In genomic region chr9:137550958-137551655, GRCh38 we compare ENCODE assay signal across 8 cellular contexts. TPM values are rescaled to one million over a fixed set of nuclear protein-coding genes. Genes with fewer than 3 reads are reported as not detected.
DNase-seq lines count a peak whose midpoint lies in the region; ATAC-seq lines count a peak whose summit lies in the region.

No MANE protein-coding gene starts in this region.

- peaks cover 8% of the 10 kb centered on the region for H3K36me3 Mint-ChIP-seq in natural killer cell treated with Interleukin-12 subunit alpha and Interleukin-12 subunit beta and Interleukin-15 and Interleukin-18, amount 100 ng/mL, for 72 hours

- no peaks in the 10 kb centered on the region for H3K9me3 ChIP-seq in esophagus (ENCODE audit: control insufficient read depth in 2 of 2, insufficient read depth in 1 of 2, low read depth in 1 of 2, low read length in 1 of 2)

- H3K9me3 Mint-ChIP-seq in natural killer cell treated with Interleukin-12 subunit alpha and Interleukin-12 subunit beta and Interleukin-15 and Interleukin-18, amount 100 ng/mL, for 72 hours, result no peaks in the 10 kb centered on the region

- peak overlapping the region; percentile 69 to 70 for H3K4me3 ChIP-seq in esophagus (ENCODE audit: low read depth in 1 of 2, low read length in 2 of 2)

- whole genome bisulfite sequencing in esophagus, 2 donors, result 1% methylated on average over 27 to 60 of the region's 61 CpGs

- H3K4me1 ChIP-seq in esophagus (ENCODE audit: control insufficient read depth in 2 of 2, insufficient read depth in 2 of 2, low read length in 1 of 2), result peaks cover 0 to 14% of the 10 kb centered on the region in 2 donors

- H3K27me3 Mint-ChIP-seq in natural killer cell treated with Interleukin-12 subunit alpha and Interleukin-12 subunit beta and Interleukin-15 and Interleukin-18, amount 100 ng/mL, for 72 hours, result no peaks in the 10 kb centered on the region

- ATAC-seq in Right ventricle myocardium inferior (peak; percentile 50), HG02623 (IDR thresholded peaks at IDR 0.05; ENCODE audit: unreplicated experiment) (peak; percentile 33)
- ATAC-seq in natural killer cell treated with Interleukin-12 subunit alpha and Interleukin-12 subunit beta and Interleukin-15 and Interleukin-18, amount 100 ng/mL, for 72 hours, result peak in 1 of 2 donors; percentile 77

- peak; percentile 88 for DNase-seq in Right ventricle myocardium inferior (ENCODE audit: missing footprints)
- DNase-seq in cardiac septum (ENCODE audit: low spot score), result no peak
- peak; percentile 80 for DNase-seq in MV-4-11 (lab: John Stamatoyannopoulos, UW)
- DNase-seq in SW480 (ENCODE audit: low spot score), result peak; percentile 81
- DNase-seq in natural killer cell treated with Interleukin-12 subunit alpha and Interleukin-12 subunit beta and Interleukin-15 and Interleukin-18, amount 100 ng/mL, for 72 hours (ENCODE audit: low spot score), result no peak
- no peak for DNase-seq in ecto neural progenitor cell (ENCODE audit: low spot score)

- peak overlapping the region; percentile 91 for H3K4me3 Mint-ChIP-seq in natural killer cell treated with Interleukin-12 subunit alpha and Interleukin-12 subunit beta and Interleukin-15 and Interleukin-18, amount 100 ng/mL, for 72 hours

- H3K27ac Mint-ChIP-seq in natural killer cell treated with Interleukin-12 subunit alpha and Interleukin-12 subunit beta and Interleukin-15 and Interleukin-18, amount 100 ng/mL, for 72 hours, result no peak overlapping the region

- H3K4me1 Mint-ChIP-seq in natural killer cell treated with Interleukin-12 subunit alpha and Interleukin-12 subunit beta and Interleukin-15 and Interleukin-18, amount 100 ng/mL, for 72 hours (ENCODE audit: low read depth in 2 of 2), result peaks cover 5 to 19% of the 10 kb centered on the region in 2 donors

- intact Hi-C loops in Right ventricle myocardium inferior (cut with DNase I), result no loop called here
- intact Hi-C loops in cardiac septum (cut with DNase I), result no loop called here

- H3K27me3 ChIP-seq in esophagus (ENCODE audit: control insufficient read depth in 1 of 2, insufficient read depth in 2 of 2, low read length in 2 of 2), result no peaks in the 10 kb centered on the region

- peak overlapping the region; percentile 87 to 92 for H3K27ac ChIP-seq in esophagus (ENCODE audit: low read depth in 2 of 2, low read length in 1 of 2)

- peaks cover 6 to 12% of the 10 kb centered on the region in 2 donors for H3K36me3 ChIP-seq in esophagus (ENCODE audit: control insufficient read depth in 2 of 2, insufficient read depth in 2 of 2, low read length in 1 of 2)

RNA-seq across cellular contexts. Expression of gene MRPL41, which starts 0.6 kb away (rescaled TPM):
- total RNA-seq in Right ventricle myocardium inferior (244 TPM), cardiac septum (184 TPM)
- polyA plus RNA-seq in esophagus, result 10 to 100 TPM; 49.3 to 53.0 TPM
- 10 to 100 TPM; 35.9 to 48.6 TPM for total RNA-seq in natural killer cell treated with Interleukin-12 subunit alpha and Interleukin-12 subunit beta and Interleukin-15 and Interleukin-18, amount 100 ng/mL, for 72 hours

RNA-seq across cellular contexts. Expression of gene PNPLA7, which starts 0.9 kb away (rescaled TPM):
- 9.8 TPM for total RNA-seq in Right ventricle myocardium inferior
- 8.1 TPM for total RNA-seq in cardiac septum
- 1 to 10 TPM; 2.3 to 3.9 TPM for polyA plus RNA-seq in esophagus
- 1 to 10 TPM; 1.2 to 7.1 TPM for total RNA-seq in natural killer cell treated with Interleukin-12 subunit alpha and Interleukin-12 subunit beta and Interleukin-15 and Interleukin-18, amount 100 ng/mL, for 72 hours

RNA-seq across cellular contexts. Expression of gene DPH7, which starts 27.6 kb away (rescaled TPM):
- total RNA-seq in Right ventricle myocardium inferior, result 17.2 TPM
- 21.2 TPM for total RNA-seq in cardiac septum
- 10 to 100 TPM; 20.5 to 36.0 TPM for polyA plus RNA-seq in esophagus
- 10 to 100 TPM; 32.5 to 78.0 TPM for total RNA-seq in natural killer cell treated with Interleukin-12 subunit alpha and Interleukin-12 subunit beta and Interleukin-15 and Interleukin-18, amount 100 ng/mL, for 72 hours

RNA-seq across cellular contexts. Expression of gene ZMYND19, which starts 39.2 kb away (rescaled TPM):
- total RNA-seq in Right ventricle myocardium inferior, result 10.8 TPM
- 11.2 TPM for total RNA-seq in cardiac septum
- polyA plus RNA-seq in esophagus, result 10 to 100 TPM; 25.9 to 33.2 TPM
- 10 to 100 TPM; 31.5 to 96.1 TPM for total RNA-seq in natural killer cell treated with Interleukin-12 subunit alpha and Interleukin-12 subunit beta and Interleukin-15 and Interleukin-18, amount 100 ng/mL, for 72 hours

RNA-seq across cellular contexts. Expression of gene ARRDC1, which starts 54.4 kb away (rescaled TPM):
- total RNA-seq in Right ventricle myocardium inferior, result 17.5 TPM
- total RNA-seq in cardiac septum, result 21.1 TPM
- 100 to 1,000 TPM in 1 of 2 donors, 10 to 100 TPM in 1; 68.5 to 207 TPM for polyA plus RNA-seq in esophagus
- 10 to 100 TPM; 56.6 to 64.7 TPM for total RNA-seq in natural killer cell treated with Interleukin-12 subunit alpha and Interleukin-12 subunit beta and Interleukin-15 and Interleukin-18, amount 100 ng/mL, for 72 hours

Comparison
In these comparisons a context has a peak if more than half of its experiments do, and no peak if none do; other contexts are left out.
1. DNase-seq: peak in Right ventricle myocardium inferior (single experiment), MV-4-11 (single experiment) and SW480 (single experiment); none in cardiac septum (single experiment), natural killer cell treated with Interleukin-12 subunit alpha and Interleukin-12 subunit beta and Interleukin-15 and Interleukin-18, amount 100 ng/mL, for 72 hours (single experiment) and ecto neural progenitor cell (single experiment).